In genomic region chr7:1358376-1359050, GRCh38 we compare ENCODE assay signal across 15 cellular contexts.
"Had no signal": no experiment of that assay in that cellular context is flagged by ENCODE, and none has a peak within 500 bp of the region (broad histone marks: within the 10 kb centered on the region; RNA-seq: fewer than 3 reads in every experiment).

No MANE protein-coding gene starts in this region.

- H3K36me3 Mint-ChIP-seq: T-cell had no signal

- H3K27ac ChIP-seq: left ventricle myocardium inferior, vagina had no signal

- H3K4me1 ChIP-seq: left ventricle myocardium inferior, vagina had no signal

- H3K36me3 ChIP-seq: left ventricle myocardium inferior, vagina had no signal

- H3K4me1 Mint-ChIP-seq: T-cell had no signal

- DNase-seq: activated CD4-positive, CD25-positive, alpha-beta regulatory T cell treated with anti-CD3 and anti-CD28 coated beads, Interleukin-2, amount 50 U/mL, for 72 hours; anterior cingulate cortex; cerebellar nuclear complex; dermis blood vessel endothelial cell; effector memory CD8-positive, alpha-beta T cell; foreskin melanocyte; islet precursor cell; left ventricle myocardium inferior; mesendoderm; nephron progenitor cell; T-cell; T1000 had no signal

- H3K27ac Mint-ChIP-seq: activated T-helper 1 cell treated with anti-CD3 and anti-CD28 coated beads, Interleukin-12 subunit alpha, Interleukin-12 subunit beta, Interleukin-2, Interleukin-4 antibody, amounts not matched to agents 30 ng/mL and 10 ng/mL and 1 ng/mL, durations not matched to agents 14 hours and 24 hours and 36 hours; effector memory CD8-positive, alpha-beta T cell; nephron progenitor cell; T-cell had no signal

- H3K27me3 ChIP-seq: vagina had no signal

- H3K4me3 Mint-ChIP-seq: activated T-helper 1 cell treated with anti-CD3 and anti-CD28 coated beads, Interleukin-12 subunit alpha, Interleukin-12 subunit beta, Interleukin-2, Interleukin-4 antibody, amounts not matched to agents 30 ng/mL and 10 ng/mL and 1 ng/mL, durations not matched to agents 14 hours and 24 hours and 36 hours; effector memory CD8-positive, alpha-beta T cell; nephron progenitor cell; T-cell had no signal

- H3K4me3 ChIP-seq: left ventricle myocardium inferior, vagina had no signal

- H3K9me3 ChIP-seq: left ventricle myocardium inferior, vagina had no signal

- H3K9me3 Mint-ChIP-seq: activated T-helper 1 cell treated with anti-CD3 and anti-CD28 coated beads, Interleukin-12 subunit alpha, Interleukin-12 subunit beta, Interleukin-2, Interleukin-4 antibody, amounts not matched to agents 30 ng/mL and 10 ng/mL and 1 ng/mL, durations not matched to agents 14 hours and 24 hours and 36 hours; effector memory CD8-positive, alpha-beta T cell; nephron progenitor cell; T-cell had no signal

- ATAC-seq: effector memory CD8-positive, alpha-beta T cell; sciatic nerve; T-cell had no signal
